ENCODE assay signal across 10 cellular contexts in genomic region chr12:121568971-121569808, GRCh38. TPM values are rescaled to one million over a fixed set of nuclear protein-coding genes. Genes with fewer than 3 reads are reported as not detected.
DNase-seq lines count a peak whose midpoint lies in the region; ATAC-seq and TF ChIP-seq lines count a peak whose summit lies in the region.
"Had no signal": no experiment of that assay in that cellular context is flagged by ENCODE, and none has a peak within 500 bp of the region (broad histone marks: within the 10 kb centered on the region; RNA-seq: fewer than 3 reads in every experiment).

No MANE protein-coding gene starts in this region.

- no peak overlapping the region for H3K27ac ChIP-seq in OCI-LY7 (ENCODE audit: low read depth, low read length, poor library complexity, severe bottlenecking)
- H3K27ac ChIP-seq: suprapubic skin had no signal

- POLR2A ChIA-PET in OCI-LY7 (lab: Charles Lee), result interaction anchor here (0.6 to 1.3 kb wide), 4 partner anchors 49 to 1245 kb away, joined by 3 to 4 read pairs (median 4); no protein-coding TSS in a partner anchor

- intact Hi-C loops in OCI-LY7 (cut with micrococcal nuclease; ENCODE audit: unreplicated experiment), result no loop called here
- intact Hi-C loops in activated CD4-positive, alpha-beta T cell treated with anti-CD3 and anti-CD28 coated beads, Interleukin-2, amount 10 ng/mL, durations not matched to agents 24 days and 14 days (cut with micrococcal nuclease), result no loop called here

- H3K4me1 ChIP-seq in OCI-LY7 (ENCODE audit: insufficient read depth, low read length, poor library complexity, severe bottlenecking), result peaks cover 14% of the 10 kb centered on the region

- H3K4me1 Mint-ChIP-seq in glutamatergic neuron (ENCODE audit: low read depth, unreplicated experiment) (peaks cover 6% of the 10 kb centered on the region), nephron progenitor cell (peaks cover 50% of the 10 kb centered on the region)
- peaks cover 7% of the 10 kb centered on the region for H3K4me1 Mint-ChIP-seq in activated CD4-positive, alpha-beta T cell treated with anti-CD3 and anti-CD28 coated beads, Interleukin-2, amount 10 ng/mL, durations not matched to agents 24 days and 14 days

- H3K9me3 Mint-ChIP-seq in glutamatergic neuron (ENCODE audit: unreplicated experiment) (peaks cover 2% of the 10 kb centered on the region), nephron progenitor cell (peaks cover 13% of the 10 kb centered on the region)
- H3K9me3 Mint-ChIP-seq in activated CD4-positive, alpha-beta T cell treated with anti-CD3 and anti-CD28 coated beads, Interleukin-2, amount 10 ng/mL, durations not matched to agents 24 days and 14 days, result no peaks in the 10 kb centered on the region

- no peak overlapping the region for H3K4me3 Mint-ChIP-seq in glutamatergic neuron (ENCODE audit: unreplicated experiment)
- peak overlapping the region; percentile 58 for H3K4me3 Mint-ChIP-seq in nephron progenitor cell
- no peak overlapping the region for H3K4me3 Mint-ChIP-seq in activated CD4-positive, alpha-beta T cell treated with anti-CD3 and anti-CD28 coated beads, Interleukin-2, amount 10 ng/mL, durations not matched to agents 24 days and 14 days

- TF ChIP-seq CTCF in AG10803 (conservative IDR thresholded peaks at IDR 0.05; ENCODE audit: low read length), result no peak
- no peak for TF ChIP-seq CTCF in OCI-LY7 (conservative IDR thresholded peaks at IDR 0.05; ENCODE audit: low read length)
- TF ChIP-seq CTCF in glutamatergic neuron (IDR thresholded peaks at IDR 0.05; ENCODE audit: partially characterized antibody, unreplicated experiment), result peak; percentile 11
- no peak for TF ChIP-seq CTCF in nephron progenitor cell (IDR thresholded peaks at IDR 0.05)

- no peaks in the 10 kb centered on the region for H3K79me2 ChIP-seq in OCI-LY7 (ENCODE audit: insufficient read depth, low read depth, low read length)

- ATAC-seq in HG02970 (IDR thresholded peaks at IDR 0.05; ENCODE audit: low FRiP score, unreplicated experiment), result no peak

- peak overlapping the region; percentile 95 for H2AFZ ChIP-seq in OCI-LY7 (ENCODE audit: low read length)

- no peaks in the 10 kb centered on the region for H3K9me3 ChIP-seq in OCI-LY7 (ENCODE audit: low read length)
- H3K9me3 ChIP-seq: BLaER1 treated with 17β-estradiol and CSF1 and Interleukin-3, amounts not matched to agents 10 nM and 100 nM; suprapubic skin had no signal

- CTCF ChIA-PET in OCI-LY7 (lab: Charles Lee; ENCODE audit: unreplicated experiment), result no interaction called here

- DNase-seq in AG10803 (ENCODE audit: low read depth) (peak; percentile 61), OCI-LY7 (ENCODE audit: low spot score) (no peak), glutamatergic neuron (no peak), nephron progenitor cell (no peak), HuH-7 (ENCODE audit: low spot score) (no peak)
- DNase-seq in activated CD4-positive, alpha-beta T cell treated with anti-CD3 and anti-CD28 coated beads, Interleukin-2, amount 10 ng/mL, durations not matched to agents 24 days and 14 days, result no peak
- DNase-seq in effector CD8-positive, alpha-beta T cell (lab: John Stamatoyannopoulos, UW), result no peak

- H3K27me3 Mint-ChIP-seq in glutamatergic neuron (ENCODE audit: unreplicated experiment), result peaks cover 6% of the 10 kb centered on the region
- H3K27me3 Mint-ChIP-seq in nephron progenitor cell (ENCODE audit: low read depth, poor library complexity), result no peaks in the 10 kb centered on the region
- H3K27me3 Mint-ChIP-seq in activated CD4-positive, alpha-beta T cell treated with anti-CD3 and anti-CD28 coated beads, Interleukin-2, amount 10 ng/mL, durations not matched to agents 24 days and 14 days, result no peaks in the 10 kb centered on the region

- H3K4me3 ChIP-seq in AG10803 (ENCODE audit: low read length), result no peak overlapping the region
- H3K4me3 ChIP-seq in OCI-LY7 (ENCODE audit: low read depth, low read length, poor library complexity, severe bottlenecking), result no peak overlapping the region
- H3K4me3 ChIP-seq: BLaER1 treated with 17β-estradiol and CSF1 and Interleukin-3, amounts not matched to agents 10 nM and 100 nM; suprapubic skin had no signal

- H4K20me1 ChIP-seq in OCI-LY7 (ENCODE audit: insufficient read depth, low read length), result no peaks in the 10 kb centered on the region

- H3K27ac Mint-ChIP-seq in glutamatergic neuron (ENCODE audit: unreplicated experiment) (no peak overlapping the region), nephron progenitor cell (peak overlapping the region; percentile 96)
- H3K27ac Mint-ChIP-seq in activated CD4-positive, alpha-beta T cell treated with anti-CD3 and anti-CD28 coated beads, Interleukin-2, amount 10 ng/mL, durations not matched to agents 24 days and 14 days, result no peak overlapping the region

- H3K36me3 ChIP-seq in OCI-LY7 (ENCODE audit: insufficient read depth, low read length), result peaks cover 14% of the 10 kb centered on the region; the same call in 1 of the 2 replicates

- BruUV-seq in OCI-LY7 (replicated peaks; lab: Mats Ljungman, UMichigan), result no TSS peak

- H3K36me3 Mint-ChIP-seq in glutamatergic neuron (ENCODE audit: unreplicated experiment) (no peaks in the 10 kb centered on the region), nephron progenitor cell (ENCODE audit: low read depth) (peaks cover 70% of the 10 kb centered on the region)
- H3K36me3 Mint-ChIP-seq in activated CD4-positive, alpha-beta T cell treated with anti-CD3 and anti-CD28 coated beads, Interleukin-2, amount 10 ng/mL, durations not matched to agents 24 days and 14 days (ENCODE audit: low read depth), result peaks cover 30% of the 10 kb centered on the region

- peak overlapping the region; percentile 33 for H3K4me2 ChIP-seq in OCI-LY7 (ENCODE audit: low read length)

- no peaks in the 10 kb centered on the region for H3K9me2 ChIP-seq in OCI-LY7 (ENCODE audit: insufficient read depth, low read length)

RNA-seq across cellular contexts. Expression of gene KDM2B, which starts 11.6 kb away (rescaled TPM):
- 75.1 and 78.5 TPM in 2 replicates for total RNA-seq in OCI-LY7 (2014; rRNA removed; shearing (Covaris generic))
- total RNA-seq in OCI-LY7 (2022) (88.0 and 93.6 TPM in 2 replicates), glutamatergic neuron (ENCODE audit: unreplicated experiment) (64.3 TPM)
- total RNA-seq in activated CD4-positive, alpha-beta T cell treated with anti-CD3 and anti-CD28 coated beads, Interleukin-2, amount 10 ng/mL, durations not matched to agents 24 days and 14 days, result 60.7 and 62.9 TPM in 2 replicates

RNA-seq across cellular contexts. Expression of gene ORAI1, which starts 57.1 kb away (rescaled TPM):
- 3.3 and 9.5 TPM in 2 replicates for total RNA-seq in OCI-LY7 (2014; rRNA removed; shearing (Covaris generic))
- total RNA-seq in OCI-LY7 (2022) (19.1 and 20.1 TPM in 2 replicates), glutamatergic neuron (ENCODE audit: unreplicated experiment) (15.9 TPM)
- 58.3 and 61.8 TPM in 2 replicates for total RNA-seq in activated CD4-positive, alpha-beta T cell treated with anti-CD3 and anti-CD28 coated beads, Interleukin-2, amount 10 ng/mL, durations not matched to agents 24 days and 14 days
